37 cellular contexts compared by ENCODE assay signal in genomic region chr5:180586870-180587269, GRCh38. TPM values are rescaled to one million over a fixed set of nuclear protein-coding genes. Genes with fewer than 3 reads are reported as not detected.
"Had no signal": no experiment of that assay in that cellular context is flagged by ENCODE, and none has a peak within 500 bp of the region (broad histone marks: within the 10 kb centered on the region; RNA-seq: fewer than 3 reads in every experiment).

No MANE protein-coding gene starts in this region.

- ATAC-seq: activated CD4-positive, alpha-beta T cell treated with anti-CD3 and anti-CD28 coated beads for 36 hours; activated CD8-positive, alpha-beta memory T cell treated with anti-CD3 and anti-CD28 coated beads, Interleukin-2, amount 10 ng/mL, durations not matched to agents 7 days and 5 days; activated CD8-positive, alpha-beta T cell treated with anti-CD3 and anti-CD28 coated beads, Interleukin-2, amount 10 ng/mL, durations not matched to agents 7 days and 5 days; activated naive CD8-positive, alpha-beta T cell treated with anti-CD3 and anti-CD28 coated beads, Interleukin-2, amount 50 U/mL, for 24 hours; activated T-cell treated with anti-CD3 and anti-CD28 coated beads, Interleukin-2, amount 50 U/mL, for 72 hours; body of pancreas; foreskin keratinocyte; gastrocnemius medialis; heart left ventricle; T-helper 17 cell had no signal

- H3K36me3 ChIP-seq: adrenal gland, esophagus muscularis mucosa, gastrocnemius medialis, heart left ventricle had no signal

- H3K9me3 Mint-ChIP-seq: activated CD4-positive, alpha-beta T cell treated with anti-CD3 and anti-CD28 coated beads, Interleukin-2, amount 10 ng/mL, durations not matched to agents 24 days and 14 days; activated naive CD8-positive, alpha-beta T cell treated with anti-CD3 and anti-CD28 coated beads for 36 hours; activated naive CD8-positive, alpha-beta T cell treated with anti-CD3 and anti-CD28 coated beads, Interleukin-2, amount 50 U/mL, for 24 hours; activated T-cell treated with anti-CD3 and anti-CD28 coated beads, Interleukin-2, amount 50 U/mL, for 24 hours; activated T-cell treated with anti-CD3 and anti-CD28 coated beads, Interleukin-2, amount 50 U/mL, for 72 hours; central memory CD8-positive, alpha-beta T cell; dendritic cell treated with granulocyte-macrophage colony-stimulating factor and Interleukin-4, amounts not matched to agents 40 ng/mL and 50 ng/mL, for 4 days; endodermal cell; T-helper 2 cell treated with Interferon-gamma antibody and Interleukin-4, amounts not matched to agents 5 μg/mL and 100 μg/mL, for 36 hours had no signal

- H3K36me3 Mint-ChIP-seq: activated CD4-positive, alpha-beta memory T cell treated with anti-CD3 and anti-CD28 coated beads for 36 hours; activated CD8-positive, alpha-beta memory T cell treated with anti-CD3 and anti-CD28 coated beads, Interleukin-2, amount 10 ng/mL, durations not matched to agents 7 days and 5 days; activated naive CD4-positive, alpha-beta T cell treated with anti-CD3 and anti-CD28 coated beads, Interleukin-2, amount 50 U/mL, for 24 hours; activated naive CD8-positive, alpha-beta T cell treated with anti-CD3 and anti-CD28 coated beads for 36 hours had no signal

- H3K4me3 ChIP-seq: adrenal gland, body of pancreas, coronary artery, dorsolateral prefrontal cortex, esophagus muscularis mucosa, gastrocnemius medialis, heart left ventricle had no signal

- DNase-seq: activated CD4-positive, alpha-beta memory T cell treated with anti-CD3 and anti-CD28 coated beads for 36 hours; activated CD4-positive, alpha-beta T cell treated with anti-CD3 and anti-CD28 coated beads for 36 hours; activated CD4-positive, alpha-beta T cell treated with anti-CD3 and anti-CD28 coated beads, Interleukin-2, amount 10 ng/mL, durations not matched to agents 24 days and 14 days; activated CD4-positive, CD25-positive, alpha-beta regulatory T cell; activated CD4-positive, CD25-positive, alpha-beta regulatory T cell treated with anti-CD3 and anti-CD28 coated beads, Interleukin-2, amount 50 U/mL, for 72 hours; activated CD8-positive, alpha-beta memory T cell treated with anti-CD3 and anti-CD28 coated beads, Interleukin-2, amount 10 ng/mL, durations not matched to agents 7 days and 5 days; activated CD8-positive, alpha-beta memory T cell treated with anti-CD3 and anti-CD28 coated beads, Interleukin-2, amount 50 U/mL, for 4 hours; activated CD8-positive, alpha-beta T cell treated with anti-CD3 and anti-CD28 coated beads, Interleukin-2, amount 10 ng/mL, durations not matched to agents 7 days and 5 days; activated effector memory CD4-positive, alpha-beta T cell treated with Interleukin-2 at 50 U/mL for 16 hours; activated gamma-delta T cell treated with Interleukin-2 at 50 U/mL for 16 hours; activated naive CD4-positive, alpha-beta T cell treated with Interleukin-2 at 50 U/mL for 16 hours; activated naive CD8-positive, alpha-beta T cell treated with anti-CD3 and anti-CD28 coated beads for 36 hours; activated naive CD8-positive, alpha-beta T cell treated with anti-CD3 and anti-CD28 coated beads, Interleukin-2, amount 50 U/mL, for 24 hours; activated T-cell treated with anti-CD3 and anti-CD28 coated beads, Interleukin-2, amount 50 U/mL, for 24 hours; activated T-cell treated with anti-CD3 and anti-CD28 coated beads, Interleukin-2, amount 50 U/mL, for 72 hours; adrenal gland; amygdala; aorta; body of pancreas; dorsolateral prefrontal cortex; effector memory CD4-positive, alpha-beta T cell; endodermal cell; erythroblast; foreskin keratinocyte; gastrocnemius medialis; glutamatergic neuron; T-helper 1 cell; T-helper 17 cell; T1000 had no signal

- H3K4me1 ChIP-seq: foreskin keratinocyte, gastrocnemius medialis had no signal

- H3K27ac Mint-ChIP-seq: activated CD4-positive, alpha-beta memory T cell treated with anti-CD3 and anti-CD28 coated beads for 36 hours; activated CD4-positive, alpha-beta T cell treated with anti-CD3 and anti-CD28 coated beads for 36 hours; activated CD4-positive, alpha-beta T cell treated with anti-CD3 and anti-CD28 coated beads, Interleukin-2, amount 10 ng/mL, durations not matched to agents 24 days and 14 days; activated CD8-positive, alpha-beta memory T cell treated with anti-CD3 and anti-CD28 coated beads, Interleukin-2, amount 10 ng/mL, durations not matched to agents 7 days and 5 days; activated CD8-positive, alpha-beta T cell treated with anti-CD3 and anti-CD28 coated beads, Interleukin-2, amount 10 ng/mL, durations not matched to agents 7 days and 5 days; activated naive CD4-positive, alpha-beta T cell treated with anti-CD3 and anti-CD28 coated beads, Interleukin-2, amount 50 U/mL, for 24 hours; activated naive CD8-positive, alpha-beta T cell treated with anti-CD3 and anti-CD28 coated beads for 36 hours; activated naive CD8-positive, alpha-beta T cell treated with anti-CD3 and anti-CD28 coated beads, Interleukin-2, amount 50 U/mL, for 24 hours; activated T-cell treated with anti-CD3 and anti-CD28 coated beads, Interleukin-2, amount 50 U/mL, for 24 hours; activated T-cell treated with anti-CD3 and anti-CD28 coated beads, Interleukin-2, amount 50 U/mL, for 72 hours; dendritic cell treated with granulocyte-macrophage colony-stimulating factor and Interleukin-4, amounts not matched to agents 40 ng/mL and 50 ng/mL, for 4 days; endodermal cell; T-helper 17 cell; T-helper 2 cell treated with Interferon-gamma antibody and Interleukin-4, amounts not matched to agents 5 μg/mL and 100 μg/mL, for 36 hours had no signal

- H3K4me1 Mint-ChIP-seq: activated CD4-positive, alpha-beta T cell treated with anti-CD3 and anti-CD28 coated beads, Interleukin-2, amount 10 ng/mL, durations not matched to agents 24 days and 14 days; central memory CD8-positive, alpha-beta T cell; endodermal cell; T-helper 17 cell had no signal

- H3K9me3 ChIP-seq: body of pancreas, gastrocnemius medialis had no signal

- H3K27ac ChIP-seq: adrenal gland, body of pancreas, coronary artery, dorsolateral prefrontal cortex, esophagus muscularis mucosa, foreskin keratinocyte, gastrocnemius medialis, heart left ventricle had no signal

- H3K4me3 Mint-ChIP-seq: activated CD4-positive, alpha-beta memory T cell treated with anti-CD3 and anti-CD28 coated beads for 36 hours; activated CD4-positive, alpha-beta T cell treated with anti-CD3 and anti-CD28 coated beads for 36 hours; activated CD4-positive, alpha-beta T cell treated with anti-CD3 and anti-CD28 coated beads, Interleukin-2, amount 10 ng/mL, durations not matched to agents 24 days and 14 days; activated CD8-positive, alpha-beta memory T cell treated with anti-CD3 and anti-CD28 coated beads, Interleukin-2, amount 10 ng/mL, durations not matched to agents 7 days and 5 days; activated CD8-positive, alpha-beta T cell treated with anti-CD3 and anti-CD28 coated beads, Interleukin-2, amount 10 ng/mL, durations not matched to agents 7 days and 5 days; activated naive CD4-positive, alpha-beta T cell treated with anti-CD3 and anti-CD28 coated beads, Interleukin-2, amount 50 U/mL, for 24 hours; activated naive CD8-positive, alpha-beta T cell treated with anti-CD3 and anti-CD28 coated beads for 36 hours; activated naive CD8-positive, alpha-beta T cell treated with anti-CD3 and anti-CD28 coated beads, Interleukin-2, amount 50 U/mL, for 24 hours; activated T-cell treated with anti-CD3 and anti-CD28 coated beads, Interleukin-2, amount 50 U/mL, for 24 hours; activated T-cell treated with anti-CD3 and anti-CD28 coated beads, Interleukin-2, amount 50 U/mL, for 72 hours; central memory CD8-positive, alpha-beta T cell; dendritic cell treated with granulocyte-macrophage colony-stimulating factor and Interleukin-4, amounts not matched to agents 40 ng/mL and 50 ng/mL, for 4 days; endodermal cell; T-helper 17 cell; T-helper 2 cell treated with Interferon-gamma antibody and Interleukin-4, amounts not matched to agents 5 μg/mL and 100 μg/mL, for 36 hours had no signal

RNA-seq across cellular contexts. Expression of gene SCGB3A1, which starts 4.4 kb away (rescaled TPM):
- total RNA-seq: activated CD4-positive, alpha-beta memory T cell treated with anti-CD3 and anti-CD28 coated beads for 36 hours; activated CD4-positive, alpha-beta T cell treated with anti-CD3 and anti-CD28 coated beads for 36 hours; activated CD4-positive, alpha-beta T cell treated with anti-CD3 and anti-CD28 coated beads, Interleukin-2, amount 10 ng/mL, durations not matched to agents 24 days and 14 days; activated CD8-positive, alpha-beta memory T cell treated with anti-CD3 and anti-CD28 coated beads, Interleukin-2, amount 10 ng/mL, durations not matched to agents 7 days and 5 days; activated CD8-positive, alpha-beta T cell treated with anti-CD3 and anti-CD28 coated beads, Interleukin-2, amount 10 ng/mL, durations not matched to agents 7 days and 5 days; activated T-cell treated with anti-CD3 and anti-CD28 coated beads, Interleukin-2, amount 50 U/mL, for 72 hours; aorta; body of pancreas; cerebellum; foreskin keratinocyte; gastrocnemius medialis had no signal
- polyA plus RNA-seq: foreskin keratinocyte had no signal
